ENCODE assay signal across 24 cellular contexts in genomic region chr13:73451120-73452029, GRCh38.
DNase-seq lines count a peak whose midpoint lies in the region; ATAC-seq, FAIRE-seq and TF ChIP-seq lines count a peak whose summit lies in the region.
"Had no signal": no experiment of that assay in that cellular context is flagged by ENCODE, and none has a peak within 500 bp of the region (broad histone marks: within the 10 kb centered on the region; RNA-seq: fewer than 3 reads in every experiment).

No MANE protein-coding gene starts in this region.

- H3K27ac Mint-ChIP-seq in astrocyte (ENCODE audit: unreplicated experiment) = no peak overlapping the region
- H3K27ac Mint-ChIP-seq in T-helper 17 cell = no peak overlapping the region
- H3K27ac Mint-ChIP-seq: activated T-helper 17 cell treated with anti-CD3 and anti-CD28 coated beads, Interleukin-2, amount 50 U/mL, for 72 hours; dendritic cell treated with granulocyte-macrophage colony-stimulating factor and Interleukin-4, amounts not matched to agents 40 ng/mL and 50 ng/mL, for 4 days had no signal

- H3K27me3 Mint-ChIP-seq in astrocyte (ENCODE audit: low read depth, unreplicated experiment) (no peaks in the 10 kb centered on the region), T-helper 17 cell (no peaks in the 10 kb centered on the region)
- H3K27me3 Mint-ChIP-seq: dendritic cell treated with granulocyte-macrophage colony-stimulating factor and Interleukin-4, amounts not matched to agents 40 ng/mL and 50 ng/mL, for 4 days had no signal

- no peak for FAIRE-seq in astrocyte (lab: Jason Lieb, UNC)
- FAIRE-seq: bronchial epithelial cell, endothelial cell of umbilical vein, keratinocyte had no signal

- peak overlapping the region; percentile 13 for H3K4me2 ChIP-seq in astrocyte (ENCODE audit: low read length)
- H3K4me2 ChIP-seq: BLaER1 treated with 17β-estradiol and CSF1 and Interleukin-3, amounts not matched to agents 10 nM and 100 nM; KMS-11 had no signal

- TF ChIP-seq CTCF in 22Rv1 (IDR thresholded peaks at IDR 0.05) (no peak), astrocyte (IDR thresholded peaks at IDR 0.05; ENCODE audit: insufficient read depth, low read depth, low read length) (no peak)

- H3K4me1 Mint-ChIP-seq in astrocyte (ENCODE audit: low read depth, unreplicated experiment) (no peaks in the 10 kb centered on the region), T-helper 17 cell (no peaks in the 10 kb centered on the region)
- H3K4me1 Mint-ChIP-seq: activated T-helper 17 cell treated with anti-CD3 and anti-CD28 coated beads, Interleukin-2, amount 50 U/mL, for 72 hours had no signal

- DNase-seq in HuH-7 (ENCODE audit: low spot score) (peak; percentile 43), astrocyte (ENCODE audit: low read depth) (no peak), activated gamma-delta T cell treated with Interleukin-2 at 50 U/mL for 16 hours (no peak), T-helper 17 cell (no peak), hepatic stellate cell (ENCODE audit: low spot score) (no peak)
- DNase-seq: activated CD4-positive, CD25-positive, alpha-beta regulatory T cell treated with anti-CD3 and anti-CD28 coated beads, Interleukin-2, amount 50 U/mL, for 72 hours; NCI-H1092 treated with DMSO at 0.1 percent for 48 hours; NCI-H2107; NCI-H524 treated with DMSO at 0.1 percent for 48 hours; OCI-M1; spleen; stimulated activated CD4-positive, alpha-beta T cell treated with anti-CD3 and anti-CD28 coated beads, Interleukin-4, amount 100 ng/mL, for 4 hours; uterus had no signal

- no peaks in the 10 kb centered on the region for H3K9me3 ChIP-seq in astrocyte (ENCODE audit: insufficient read depth, low read depth, low read length)
- H3K9me3 ChIP-seq in mucosa of rectum (ENCODE audit: control insufficient read depth in 2 of 2, low read length in 2 of 2) = no peaks in the 10 kb centered on the region
- no peaks in the 10 kb centered on the region for H3K9me3 ChIP-seq in T-helper 17 cell (ENCODE audit: control insufficient read depth, low read length, poor library complexity, severe bottlenecking)
- H3K9me3 ChIP-seq: SJSA1, uterus had no signal

- no peaks in the 10 kb centered on the region for H3K36me3 Mint-ChIP-seq in astrocyte (ENCODE audit: low read depth, unreplicated experiment)
- no peaks in the 10 kb centered on the region for H3K36me3 Mint-ChIP-seq in T-helper 17 cell (ENCODE audit: low read depth)

- no peak overlapping the region for H3K4me3 ChIP-seq in astrocyte (ENCODE audit: insufficient read depth, low read depth, low read length)
- no peak overlapping the region for H3K4me3 ChIP-seq in mucosa of rectum (ENCODE audit: low read length in 2 of 2)
- H3K4me3 ChIP-seq: BLaER1 treated with 17β-estradiol and CSF1 and Interleukin-3, amounts not matched to agents 10 nM and 100 nM; SJSA1; spleen; uterus had no signal

- H3K9ac ChIP-seq in astrocyte (ENCODE audit: low read length) (no peak overlapping the region), mucosa of rectum (ENCODE audit: low read depth in 1 of 2, low read length in 2 of 2) (peak overlapping the region in 1 of 2 donors; percentile 1)
- H3K9ac ChIP-seq: BLaER1 treated with 17β-estradiol and CSF1 and Interleukin-3, amounts not matched to agents 10 nM and 100 nM; KMS-11 had no signal

- no peak overlapping the region for H2AFZ ChIP-seq in astrocyte (ENCODE audit: low read depth, low read length)

- H3K79me2 ChIP-seq in astrocyte (ENCODE audit: insufficient read depth, low read length) = no peaks in the 10 kb centered on the region

- H3K9me3 Mint-ChIP-seq in astrocyte (ENCODE audit: unreplicated experiment) = peaks cover 3% of the 10 kb centered on the region

- no peaks in the 10 kb centered on the region for H3K4me1 ChIP-seq in astrocyte (ENCODE audit: insufficient read depth, low read length)
- peaks cover 2 to 3% of the 10 kb centered on the region in 2 donors for H3K4me1 ChIP-seq in mucosa of rectum (ENCODE audit: control insufficient read depth in 2 of 2, insufficient read depth in 2 of 2, low read length in 2 of 2)
- H3K4me1 ChIP-seq: BLaER1 treated with 17β-estradiol and CSF1 and Interleukin-3, amounts not matched to agents 10 nM and 100 nM; SJSA1; spleen; uterus had no signal

- H4K20me1 ChIP-seq in astrocyte (ENCODE audit: insufficient read depth, low read length) = no peaks in the 10 kb centered on the region
- H4K20me1 ChIP-seq: BLaER1 treated with 17β-estradiol and CSF1 and Interleukin-3, amounts not matched to agents 10 nM and 100 nM had no signal

- ATAC-seq in T-helper 17 cell (no peak), HG03432 (IDR thresholded peaks at IDR 0.05; ENCODE audit: unreplicated experiment) (no peak)
- ATAC-seq: activated T-helper 17 cell treated with anti-CD3 and anti-CD28 coated beads, Interleukin-2, amount 50 U/mL, for 72 hours had no signal

- H3K36me3 ChIP-seq in astrocyte (ENCODE audit: insufficient read depth, low read length) (no peaks in the 10 kb centered on the region), mucosa of rectum (ENCODE audit: control insufficient read depth in 2 of 2, insufficient read depth in 2 of 2, low read length in 2 of 2) (no peaks in the 10 kb centered on the region)
- H3K36me3 ChIP-seq: BLaER1 treated with 17β-estradiol and CSF1 and Interleukin-3, amounts not matched to agents 10 nM and 100 nM; SJSA1; spleen; uterus had no signal

- H3K27ac ChIP-seq in 22Rv1 (peak overlapping the region; percentile 87), astrocyte (ENCODE audit: low read depth, low read length) (no peak overlapping the region), mucosa of rectum (ENCODE audit: low read depth in 2 of 2, low read length in 2 of 2) (peak overlapping the region; percentile 53 to 61)
- H3K27ac ChIP-seq: BLaER1 treated with 17β-estradiol and CSF1 and Interleukin-3, amounts not matched to agents 10 nM and 100 nM; KMS-11; SJSA1; spleen; uterus had no signal

- H3K27me3 ChIP-seq in astrocyte (ENCODE audit: insufficient read depth, low read length) = no peaks in the 10 kb centered on the region
- no peaks in the 10 kb centered on the region for H3K27me3 ChIP-seq in mucosa of rectum (ENCODE audit: control insufficient read depth in 2 of 2, insufficient read depth in 2 of 2, low read length in 2 of 2)
- H3K27me3 ChIP-seq: BLaER1 treated with 17β-estradiol and CSF1 and Interleukin-3, amounts not matched to agents 10 nM and 100 nM; SJSA1; spleen; uterus had no signal

- H3K4me3 Mint-ChIP-seq in astrocyte (ENCODE audit: unreplicated experiment) = no peak overlapping the region
- H3K4me3 Mint-ChIP-seq in T-helper 17 cell = no peak overlapping the region
- H3K4me3 Mint-ChIP-seq: activated T-helper 17 cell treated with anti-CD3 and anti-CD28 coated beads, Interleukin-2, amount 50 U/mL, for 72 hours; dendritic cell treated with granulocyte-macrophage colony-stimulating factor and Interleukin-4, amounts not matched to agents 40 ng/mL and 50 ng/mL, for 4 days had no signal
